1 cellular context compared by ENCODE assay signal in genomic region chr6:3766219-3766618, GRCh38.
TF ChIP-seq lines count a peak whose summit lies in the region.

No MANE protein-coding gene starts in this region.

TF ChIP-seq in H1, 55 proteins besides CTCF, POLR2A, EP300 and RAD21 (continued from another document):
- TF ChIP-seq MAFK (IDR thresholded peaks at IDR 0.05; ENCODE audit: low read depth, low read length), result no peak
- no peak for TF ChIP-seq SUZ12 (IDR thresholded peaks at IDR 0.05; ENCODE audit: low read length)
